ENCODE assay signal across 17 cellular contexts in the genomic region with DNA sequence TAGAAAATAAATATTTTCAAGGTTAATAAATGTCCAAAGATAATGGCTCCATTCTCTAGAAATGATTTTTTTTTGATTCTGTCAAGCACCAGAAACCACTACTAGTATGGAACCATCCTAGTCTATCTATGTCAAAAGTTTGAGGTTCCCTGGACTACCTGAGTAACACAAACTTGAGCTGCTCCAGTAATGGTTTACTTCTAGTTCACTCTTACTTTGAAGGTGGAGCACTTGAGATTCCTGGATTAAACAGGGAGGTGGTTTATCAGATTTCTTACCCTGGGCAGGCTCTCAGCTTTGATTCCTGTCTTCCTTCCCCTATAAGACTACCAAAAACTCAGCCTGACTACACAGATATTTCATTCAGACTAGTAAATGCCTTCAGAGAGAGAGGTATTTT. TPM values are rescaled to one million over a fixed set of nuclear protein-coding genes. Genes with fewer than 3 reads are reported as not detected.
DNase-seq lines count a peak whose midpoint lies in the region; ATAC-seq and TF ChIP-seq lines count a peak whose summit lies in the region.
"Had no signal": no experiment of that assay in that cellular context is flagged by ENCODE, and none has a peak within 500 bp of the region (broad histone marks: within the 10 kb centered on the region; RNA-seq: fewer than 3 reads in every experiment).

No MANE protein-coding gene starts in this region.

- H3K4me1 ChIP-seq in right atrium auricular region: peaks cover 0 to 23% of the 10 kb centered on the region in 2 donors
- H3K4me1 ChIP-seq in left lung: no peaks in the 10 kb centered on the region
- H3K4me1 ChIP-seq in psoas muscle: peaks cover 35% of the 10 kb centered on the region
- H3K4me1 ChIP-seq in tibial artery: peaks cover 0 to 39% (median 8%) of the 10 kb centered on the region in 4 donors
- H3K4me1 ChIP-seq: BE2C had no signal

- H3K27me3 ChIP-seq in right atrium auricular region (no peaks in the 10 kb centered on the region), left lung (no peaks in the 10 kb centered on the region), psoas muscle (ENCODE audit: insufficient read depth in 3 of 3, low read length in 2 of 3) (no peaks in the 10 kb centered on the region), tibial artery (no peaks in the 10 kb centered on the region)
- H3K27me3 ChIP-seq: BE2C had no signal

- DNase-seq in right atrium auricular region (ENCODE audit: low spot score) (no peak), Right ventricle myocardium superior (no peak), left lung (no peak), psoas muscle (no peak), tibial artery (no peak)
- DNase-seq: ACHN; BE2C; C1 segment of cervical spinal cord; CD4-positive, CD25-positive, alpha-beta regulatory T cell; CD8-positive, alpha-beta memory T cell; COR-L47; GDM1; HCEC 1CT; KBM-7 had no signal

- H3K9me3 ChIP-seq in right atrium auricular region (no peaks in the 10 kb centered on the region), left lung (no peaks in the 10 kb centered on the region), psoas muscle (no peaks in the 10 kb centered on the region), tibial artery (no peaks in the 10 kb centered on the region)
- H3K9me3 ChIP-seq: BE2C had no signal

- no peak overlapping the region for H3K4me3 ChIP-seq in right atrium auricular region
- H3K4me3 ChIP-seq in left lung: no peak overlapping the region
- peak overlapping the region; percentile 41 for H3K4me3 ChIP-seq in psoas muscle
- H3K4me3 ChIP-seq in tibial artery: no peak overlapping the region

- H3K27ac ChIP-seq in right atrium auricular region (peak overlapping the region; percentile 57 to 72), left lung (no peak overlapping the region), psoas muscle (peak overlapping the region; percentile 76), tibial artery (peak overlapping the region; percentile 67 to 79)

- ATAC-seq in Right ventricle myocardium superior (ENCODE audit: poor library complexity) (no peak), left lung (peak; percentile 71), psoas muscle (peak in 2 of 4 donors; percentile 16 to 20), GM21381 (IDR thresholded peaks at IDR 0.05; ENCODE audit: unreplicated experiment) (no peak), HG02840 (IDR thresholded peaks at IDR 0.05; ENCODE audit: low FRiP score, unreplicated experiment) (no peak), GM19035 (IDR thresholded peaks at IDR 0.05; ENCODE audit: unreplicated experiment) (no peak)

- no peak for TF ChIP-seq CTCF in right atrium auricular region (IDR thresholded peaks at IDR 0.05)
- TF ChIP-seq CTCF in left lung (IDR thresholded peaks at IDR 0.05): no peak
- TF ChIP-seq CTCF in psoas muscle (IDR thresholded peaks at IDR 0.05): no peak
- TF ChIP-seq CTCF in tibial artery (IDR thresholded peaks at IDR 0.05): no peak

- H3K36me3 ChIP-seq in right atrium auricular region: no peaks in the 10 kb centered on the region
- no peaks in the 10 kb centered on the region for H3K36me3 ChIP-seq in left lung
- no peaks in the 10 kb centered on the region for H3K36me3 ChIP-seq in psoas muscle (ENCODE audit: insufficient read depth in 1 of 2, low read depth in 1 of 2)
- no peaks in the 10 kb centered on the region for H3K36me3 ChIP-seq in tibial artery
- H3K36me3 ChIP-seq: BE2C had no signal

- intact Hi-C loops in Right ventricle myocardium superior (cut with DNase I): no loop called here
- intact Hi-C loops in left lung (cut with DNase I): no loop called here
- intact Hi-C loops in psoas muscle (cut with DNase I): no loop called here
- intact Hi-C loops in tibial artery (cut with DNase I; ENCODE audit: low total_unique reads): no loop called here

RNA-seq across cellular contexts. Expression of a gene that starts 23.6 kb away (rescaled TPM):
- total RNA-seq in right atrium auricular region (100 to 1,000 TPM in 1 of 2 donors, 10 to 100 TPM in 1; 98.4 to 144 TPM), Right ventricle myocardium superior (105 TPM), left lung (100 to 1,000 TPM in 1 of 2 donors, 10 to 100 TPM in 1; 78.2 to 125 TPM), psoas muscle (100 to 1,000 TPM in 3 of 4 donors, 10 to 100 TPM in 1; 74.1 to 427 (median 339) TPM)
- polyA plus RNA-seq in psoas muscle: 100 to 1,000 TPM; 221 to 393 (median 338) TPM

Comparison
In these comparisons a context has a peak if more than half of its experiments do, and no peak if none do; other contexts are left out.
1. H3K27ac ChIP-seq: peak in right atrium auricular region (2 of 2), psoas muscle (single experiment) and tibial artery (2 of 2); none in left lung (0 of 2).